ENCODE assay signal across 1 cellular context in genomic region chr2:33583194-33583938, GRCh38.
TF ChIP-seq lines count a peak whose summit lies in the region.

No MANE protein-coding gene starts in this region.

TF ChIP-seq in SK-N-SH treated with all-trans-retinoic acid at 6 μM for 48 hours, 23 proteins besides CTCF, POLR2A, EP300 and RAD21 (continued from another document):
- TF ChIP-seq PATZ1 (CRISPR knock-in tag; IDR thresholded peaks at IDR 0.05; ENCODE audit: borderline replicate concordance) (no peak), ZNF8 (CRISPR knock-in tag; IDR thresholded peaks at IDR 0.05) (no peak), ZFP3 (CRISPR knock-in tag; IDR thresholded peaks at IDR 0.05) (no peak), SNAI2 (CRISPR knock-in tag; IDR thresholded peaks at IDR 0.05) (no peak), POU6F1 (CRISPR knock-in tag; IDR thresholded peaks at IDR 0.05; ENCODE audit: borderline replicate concordance, low read depth) (no peak)
